26 cellular contexts compared by ENCODE assay signal in genomic region chr13:21020176-21020575, GRCh38. TPM values are rescaled to one million over a fixed set of nuclear protein-coding genes. Genes with fewer than 3 reads are reported as not detected.
A peak's percentile ranks its signal among the peaks of the same experiment; 100 is the strongest.
DNase-seq lines count a peak whose midpoint lies in the region; ATAC-seq and TF ChIP-seq lines count a peak whose summit lies in the region.
"Had no signal": no experiment of that assay in that cellular context is flagged by ENCODE, and none has a peak within 500 bp of the region (broad histone marks: within the 10 kb centered on the region; RNA-seq: fewer than 3 reads in every experiment).

No MANE protein-coding gene starts in this region.

- H3K27ac ChIP-seq in cardiac muscle cell (peak overlapping the region; percentile 62), uterus (peak overlapping the region; percentile 8 to 70)
- H3K27ac ChIP-seq: KMS-11, lower lobe of right lung, Peyer's patch, SJCRH30 had no signal

- DNase-seq in cardiac muscle cell (ENCODE audit: low read depth in 1 of 2, low spot score in 1 of 2) (no peak), Right ventricle myocardium inferior (ENCODE audit: missing footprints) (no peak), chondrocyte (ENCODE audit: low spot score) (no peak), uterus (no peak), COLO829 (ENCODE audit: low spot score) (no peak)
- DNase-seq: activated CD4-positive, alpha-beta T cell treated with anti-CD3 and anti-CD28 coated beads for 1 hour; activated CD8-positive, alpha-beta T cell treated with anti-CD3 and anti-CD28 coated beads, Interleukin-2, amount 10 ng/mL, durations not matched to agents 7 days and 5 days; activated effector memory CD4-positive, alpha-beta T cell treated with Interleukin-2 at 50 U/mL for 16 hours; activated naive CD8-positive, alpha-beta T cell treated with anti-CD3 and anti-CD28 coated beads, Interleukin-2, amount 10 ng/mL, durations not matched to agents 7 days and 5 days; activated T-cell treated with anti-CD3 and anti-CD28 coated beads for 4 hours; effector memory CD4-positive, alpha-beta T cell; GOT3; lower lobe of right lung; NCI-H1930; NCI-H526; occipital lobe; Peyer's patch; SJCRH30; spleen; stimulated activated CD4-positive, alpha-beta T cell treated with anti-CD3 and anti-CD28 coated beads, Interleukin-2, amount 100 ng/mL, for 48 hours had no signal

- no peak overlapping the region for H3K4me3 Mint-ChIP-seq in chondrocyte (ENCODE audit: unreplicated experiment)
- H3K4me3 Mint-ChIP-seq in nephron: no peak overlapping the region
- H3K4me3 Mint-ChIP-seq: activated CD8-positive, alpha-beta T cell treated with anti-CD3 and anti-CD28 coated beads, Interleukin-2, amount 10 ng/mL, durations not matched to agents 7 days and 5 days; activated naive CD8-positive, alpha-beta T cell treated with anti-CD3 and anti-CD28 coated beads, Interleukin-2, amount 10 ng/mL, durations not matched to agents 7 days and 5 days; B cell; stimulated activated effector memory CD8-positive, alpha-beta T cell treated with anti-CD3 and anti-CD28 coated beads, Interleukin-12 subunit alpha, Interleukin-12 subunit beta, amount 100 ng/mL, for 72 hours had no signal

- no peak for TF ChIP-seq POLR2A in uterus (IDR thresholded peaks at IDR 0.05)

- TF ChIP-seq CTCF in cardiac muscle cell (IDR thresholded peaks at IDR 0.05; ENCODE audit: low read depth, low read length) (no peak), chondrocyte (IDR thresholded peaks at IDR 0.05) (no peak), nephron (IDR thresholded peaks at IDR 0.05; ENCODE audit: unreplicated experiment in 3 of 3) (no peak), uterus (IDR thresholded peaks at IDR 0.05) (no peak)

- intact Hi-C loops in Right ventricle myocardium inferior (cut with DNase I): loop anchor here (5.0 kb wide), 1 partner anchor 42 kb away; the partner anchor contains the start of gene LATS2
- intact Hi-C loops in uterus (cut with DNase I; ENCODE audit: low total_unique reads): no loop called here

- no peaks in the 10 kb centered on the region for H3K9me3 Mint-ChIP-seq in chondrocyte (ENCODE audit: low read depth)
- no peaks in the 10 kb centered on the region for H3K9me3 Mint-ChIP-seq in nephron
- H3K9me3 Mint-ChIP-seq: activated naive CD8-positive, alpha-beta T cell treated with anti-CD3 and anti-CD28 coated beads, Interleukin-2, amount 10 ng/mL, durations not matched to agents 7 days and 5 days; stimulated activated effector memory CD8-positive, alpha-beta T cell treated with anti-CD3 and anti-CD28 coated beads, Interleukin-12 subunit alpha, Interleukin-12 subunit beta, amount 100 ng/mL, for 72 hours had no signal

- H3K4me1 Mint-ChIP-seq in chondrocyte (ENCODE audit: low read depth) (peaks cover 61% of the 10 kb centered on the region), nephron (peaks cover 35% of the 10 kb centered on the region)
- H3K4me1 Mint-ChIP-seq: B cell had no signal

- H3K36me3 Mint-ChIP-seq in chondrocyte (ENCODE audit: low read depth) (peaks cover 3% of the 10 kb centered on the region), nephron (ENCODE audit: low read depth) (no peaks in the 10 kb centered on the region)

- H3K9me3 ChIP-seq in cardiac muscle cell (ENCODE audit: low read depth) (no peaks in the 10 kb centered on the region), uterus (no peaks in the 10 kb centered on the region)
- H3K9me3 ChIP-seq: lower lobe of right lung, Peyer's patch, SJCRH30, spleen had no signal

- H3K4me1 ChIP-seq in cardiac muscle cell (ENCODE audit: low read depth): peaks cover 3% of the 10 kb centered on the region
- H3K4me1 ChIP-seq in uterus: peaks cover 6 to 12% of the 10 kb centered on the region in 2 donors

- H3K27me3 ChIP-seq in cardiac muscle cell (no peaks in the 10 kb centered on the region), uterus (no peaks in the 10 kb centered on the region)
- H3K27me3 ChIP-seq: Peyer's patch, SJCRH30, spleen had no signal

- H3K27ac Mint-ChIP-seq in chondrocyte (ENCODE audit: unreplicated experiment) (peak overlapping the region; percentile 72), nephron (peak overlapping the region; percentile 6 to 53 (median 19))
- H3K27ac Mint-ChIP-seq: activated CD8-positive, alpha-beta T cell treated with anti-CD3 and anti-CD28 coated beads, Interleukin-2, amount 10 ng/mL, durations not matched to agents 7 days and 5 days; activated naive CD8-positive, alpha-beta T cell treated with anti-CD3 and anti-CD28 coated beads, Interleukin-2, amount 10 ng/mL, durations not matched to agents 7 days and 5 days; B cell had no signal

- no peaks in the 10 kb centered on the region for H3K27me3 Mint-ChIP-seq in chondrocyte (ENCODE audit: low read depth)
- H3K27me3 Mint-ChIP-seq in nephron (ENCODE audit: low read depth): no peaks in the 10 kb centered on the region
- H3K27me3 Mint-ChIP-seq: activated naive CD8-positive, alpha-beta T cell treated with anti-CD3 and anti-CD28 coated beads, Interleukin-2, amount 10 ng/mL, durations not matched to agents 7 days and 5 days; B cell had no signal

- ATAC-seq in Right ventricle myocardium inferior: no peak
- no peak for ATAC-seq in activated CD4-positive, CD25-positive, alpha-beta regulatory T cell treated with anti-CD3 and anti-CD28 coated beads, Interleukin-2, amount 50 U/mL, for 24 hours
- ATAC-seq in GM18909 (IDR thresholded peaks at IDR 0.05; ENCODE audit: poor library complexity, unreplicated experiment): no peak
- ATAC-seq: activated CD8-positive, alpha-beta T cell treated with anti-CD3 and anti-CD28 coated beads, Interleukin-2, amount 10 ng/mL, durations not matched to agents 7 days and 5 days; lower lobe of right lung; stimulated activated effector memory CD8-positive, alpha-beta T cell treated with anti-CD3 and anti-CD28 coated beads, Interleukin-12 subunit alpha, Interleukin-12 subunit beta, amount 100 ng/mL, for 72 hours had no signal

- H3K4me3 ChIP-seq in cardiac muscle cell (no peak overlapping the region), uterus (no peak overlapping the region)
- H3K4me3 ChIP-seq: lower lobe of right lung, Peyer's patch, SJCRH30, spleen had no signal

- H3K36me3 ChIP-seq in cardiac muscle cell (no peaks in the 10 kb centered on the region), uterus (no peaks in the 10 kb centered on the region)
- H3K36me3 ChIP-seq: lower lobe of right lung, Peyer's patch, SJCRH30, spleen had no signal

RNA-seq across cellular contexts. Expression of gene LATS2, which starts 41.2 kb away (rescaled TPM):
- total RNA-seq in cardiac muscle cell: 8.9 and 14.7 TPM in 2 replicates
- polyA plus RNA-seq in cardiac muscle cell: 4.0 and 4.7 TPM in 2 replicates
- total RNA-seq in Right ventricle myocardium inferior: 23.7 TPM
- 58.1 to 104 TPM (median 100 TPM) in 3 replicates for total RNA-seq in chondrocyte
- total RNA-seq in uterus: 10 to 100 TPM in 3 of 4 donors, 1 to 10 TPM in 1; 8.5 to 32.5 (median 12.6) TPM
